Comparison of ENCODE assay signal across 21 cellular contexts in the genomic region with DNA sequence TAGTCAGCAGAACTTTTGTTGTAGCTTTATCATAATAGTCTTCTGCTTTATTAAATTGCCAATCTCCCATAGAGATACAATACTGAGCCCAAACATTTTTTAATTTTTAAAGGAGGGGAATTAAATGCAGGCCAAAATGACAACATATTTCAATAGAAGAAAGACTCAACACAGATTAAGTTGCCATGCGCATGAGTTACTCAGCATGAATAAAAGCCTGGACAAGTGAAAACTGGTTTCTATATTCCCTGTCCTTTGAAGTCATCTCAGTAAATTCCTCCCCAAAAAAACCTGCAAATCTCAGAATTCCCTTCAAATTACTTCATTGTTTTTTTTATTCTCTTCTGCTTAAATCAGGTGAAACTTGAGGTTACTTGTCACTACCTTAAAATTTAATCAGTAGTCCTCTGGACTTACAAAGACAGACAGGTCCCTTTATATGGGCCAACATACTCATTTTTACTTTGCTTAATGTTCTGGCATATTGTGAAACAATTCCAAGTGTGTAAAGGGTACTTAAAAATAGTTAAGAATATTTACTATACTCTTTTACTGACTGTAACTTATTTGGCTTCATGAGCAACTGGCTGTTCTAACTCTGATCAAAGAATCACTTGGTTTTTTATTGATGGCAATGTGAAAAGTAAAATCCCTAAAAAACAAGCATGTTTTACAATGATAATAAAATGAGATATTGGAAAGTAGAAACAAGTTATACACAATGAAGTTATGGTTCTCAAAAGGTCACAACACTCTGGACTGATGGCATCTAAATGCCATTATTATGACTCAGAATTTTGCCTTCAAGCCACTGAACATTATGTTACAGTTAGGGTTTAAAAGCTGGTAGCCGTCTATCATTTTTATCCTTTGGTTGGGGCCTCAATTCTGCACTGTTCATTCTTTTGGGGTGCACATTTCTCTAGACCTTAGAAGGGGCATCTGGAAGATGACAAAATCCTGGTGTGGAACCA. TPM values are rescaled to one million over a fixed set of nuclear protein-coding genes. Genes with fewer than 3 reads are reported as not detected.
DNase-seq lines count a peak whose midpoint lies in the region; ATAC-seq and TF ChIP-seq lines count a peak whose summit lies in the region.
"Had no signal": no experiment of that assay in that cellular context is flagged by ENCODE, and none has a peak within 500 bp of the region (broad histone marks: within the 10 kb centered on the region; RNA-seq: fewer than 3 reads in every experiment).

No MANE protein-coding gene starts in this region.

- no peaks in the 10 kb centered on the region for H3K9me3 Mint-ChIP-seq in activated T-helper 17 cell treated with anti-CD3 and anti-CD28 coated beads, Interleukin-2, amount 50 U/mL, for 72 hours
- H3K9me3 Mint-ChIP-seq: activated CD4-positive, alpha-beta T cell treated with anti-CD3 and anti-CD28 coated beads, Interleukin-2, amount 10 ng/mL, durations not matched to agents 24 days and 14 days; activated naive CD8-positive, alpha-beta T cell treated with anti-CD3 and anti-CD28 coated beads for 36 hours had no signal

- H3K36me3 ChIP-seq in SK-N-SH (replicated peaks in 1 of 2; ENCODE audit: control insufficient read depth in 1 of 2, insufficient read depth in 2 of 2, low read length in 1 of 2) (no peaks in the 10 kb centered on the region), fibroblast of lung (ENCODE audit: control insufficient read depth, insufficient read depth, low read length) (no peaks in the 10 kb centered on the region), sigmoid colon (no peaks in the 10 kb centered on the region)
- H3K36me3 ChIP-seq: neutrophil had no signal

- H3K27me3 ChIP-seq in SK-N-SH (ENCODE audit: insufficient read depth) (no peaks in the 10 kb centered on the region), fibroblast of lung (ENCODE audit: control insufficient read depth, insufficient read depth, low read length) (no peaks in the 10 kb centered on the region), sigmoid colon (no peaks in the 10 kb centered on the region)
- H3K27me3 ChIP-seq: body of pancreas, neutrophil had no signal

- CTCF ChIA-PET in SK-N-SH (lab: Yijun Ruan, JAX) = interaction anchor here (0.8 to 1.9 kb wide), 2 partner anchors 17 to 1020 kb away, joined by 3 to 8 read pairs; no protein-coding TSS in a partner anchor

- H3K9me3 ChIP-seq in SK-N-SH (peaks cover 13% of the 10 kb centered on the region; the same call in 1 of the 2 replicates), fibroblast of lung (ENCODE audit: control insufficient read depth, insufficient read depth, low read depth, low read length) (no peaks in the 10 kb centered on the region), sigmoid colon (peaks cover 2 to 5% (median 3%) of the 10 kb centered on the region in 4 donors)
- H3K9me3 ChIP-seq: body of pancreas, neutrophil had no signal

- no peaks in the 10 kb centered on the region for H3F3A ChIP-seq in SK-N-SH (replicated peaks; ENCODE audit: insufficient read depth)

- no peak for ATAC-seq in activated T-helper 17 cell treated with anti-CD3 and anti-CD28 coated beads, Interleukin-2, amount 50 U/mL, for 72 hours (replicated peaks)
- ATAC-seq in HG02642 (IDR thresholded peaks at IDR 0.05; ENCODE audit: poor library complexity, unreplicated experiment) = no peak
- ATAC-seq: activated CD8-positive, alpha-beta memory T cell treated with anti-CD3 and anti-CD28 coated beads, Interleukin-2, amount 10 ng/mL, durations not matched to agents 7 days and 5 days; body of pancreas; left ventricle myocardium superior had no signal

- H3K27ac Mint-ChIP-seq in activated T-helper 17 cell treated with anti-CD3 and anti-CD28 coated beads, Interleukin-2, amount 50 U/mL, for 72 hours = no peak overlapping the region
- H3K27ac Mint-ChIP-seq: activated CD4-positive, alpha-beta T cell treated with anti-CD3 and anti-CD28 coated beads, Interleukin-2, amount 10 ng/mL, durations not matched to agents 24 days and 14 days; activated CD8-positive, alpha-beta memory T cell treated with anti-CD3 and anti-CD28 coated beads, Interleukin-2, amount 10 ng/mL, durations not matched to agents 7 days and 5 days; activated naive CD8-positive, alpha-beta T cell treated with anti-CD3 and anti-CD28 coated beads for 36 hours had no signal

- H3K4me2 ChIP-seq in SK-N-SH (no peak overlapping the region), fibroblast of lung (ENCODE audit: extremely low read depth, insufficient read depth, low read length) (no peak overlapping the region)

- DNase-seq in HCEC 1CT = peak; percentile 25
- DNase-seq in SK-N-SH = no peak
- DNase-seq in fibroblast of lung (ENCODE audit: low read depth in 2 of 2) = peak; percentile 10 to 38
- no peak for DNase-seq in sigmoid colon
- no peak for DNase-seq in NCI-H1930 (lab: John Stamatoyannopoulos, UW)
- DNase-seq in NCI-H446 treated with DMSO at 0.1 percent for 48 hours (lab: John Stamatoyannopoulos, UW) = no peak
- DNase-seq: activated CD4-positive, alpha-beta T cell treated with anti-CD3 and anti-CD28 coated beads, Interleukin-2, amount 10 ng/mL, durations not matched to agents 24 days and 14 days; activated CD8-positive, alpha-beta memory T cell treated with anti-CD3 and anti-CD28 coated beads, Interleukin-2, amount 10 ng/mL, durations not matched to agents 7 days and 5 days; activated naive CD8-positive, alpha-beta T cell treated with anti-CD3 and anti-CD28 coated beads for 36 hours; body of pancreas; COR-L47; cortex of kidney; left ventricle myocardium superior; NCI-H1105 treated with DMSO at 0.1 percent for 48 hours; NCI-H69; retina; stimulated activated CD8-positive, alpha-beta memory T cell treated with anti-CD3 and anti-CD28 coated beads, Interleukin-4, amount 100 ng/mL, for 48 hours; T-helper 2 cell had no signal

- no peaks in the 10 kb centered on the region for H3K27me3 Mint-ChIP-seq in activated T-helper 17 cell treated with anti-CD3 and anti-CD28 coated beads, Interleukin-2, amount 50 U/mL, for 72 hours
- H3K27me3 Mint-ChIP-seq: activated CD8-positive, alpha-beta memory T cell treated with anti-CD3 and anti-CD28 coated beads, Interleukin-2, amount 10 ng/mL, durations not matched to agents 7 days and 5 days; activated naive CD8-positive, alpha-beta T cell treated with anti-CD3 and anti-CD28 coated beads for 36 hours had no signal

- H3K4me3 ChIP-seq in SK-N-SH (ENCODE audit: low read depth in 2 of 2, low read length in 1 of 2) = no peak overlapping the region
- no peak overlapping the region for H3K4me3 ChIP-seq in fibroblast of lung (replicated peaks in 1 of 4; ENCODE audit: control extremely low read depth in 1 of 4, insufficient read depth in 1 of 4, low read depth in 3 of 4, low read length in 4 of 4)
- no peak overlapping the region for H3K4me3 ChIP-seq in sigmoid colon
- H3K4me3 ChIP-seq: body of pancreas had no signal

- POLR2A ChIA-PET in SK-N-SH (lab: Yijun Ruan, JAX) = no interaction called here

- H3K27ac ChIP-seq in SK-N-SH (ENCODE audit: low read depth in 2 of 2, low read length in 1 of 2) (no peak overlapping the region), fibroblast of lung (ENCODE audit: insufficient read depth, low read length) (no peak overlapping the region), sigmoid colon (peak overlapping the region; percentile 12 to 45 (median 34))
- H3K27ac ChIP-seq: body of pancreas, neutrophil had no signal

- H2AFZ ChIP-seq in SK-N-SH (ENCODE audit: low read depth) = peak overlapping the region; percentile 23; the same call in 1 of the 2 replicates
- no peak overlapping the region for H2AFZ ChIP-seq in fibroblast of lung (ENCODE audit: low read length)

- no peak for TF ChIP-seq RAD21 in SK-N-SH (IDR thresholded peaks at IDR 0.05; ENCODE audit: low read length)

- H3K9ac ChIP-seq in SK-N-SH (no peak overlapping the region), fibroblast of lung (ENCODE audit: insufficient read depth, low read length) (no peak overlapping the region)

- H4K20me1 ChIP-seq in SK-N-SH (ENCODE audit: insufficient read depth) (no peaks in the 10 kb centered on the region), fibroblast of lung (ENCODE audit: control insufficient read depth, extremely low read depth, insufficient read depth, low read length) (no peaks in the 10 kb centered on the region)

- TF ChIP-seq CTCF in SK-N-SH (IDR thresholded peaks at IDR 0.05) = no peak
- no peak for TF ChIP-seq CTCF in fibroblast of lung (conservative IDR thresholded peaks at IDR 0.05 in 1 of 2, IDR thresholded peaks at IDR 0.05 in 1 of 2; ENCODE audit: low read depth in 1 of 2, low read length in 2 of 2)
- no peak for TF ChIP-seq CTCF in sigmoid colon (IDR thresholded peaks at IDR 0.05)

- H3K4me3 Mint-ChIP-seq in activated T-helper 17 cell treated with anti-CD3 and anti-CD28 coated beads, Interleukin-2, amount 50 U/mL, for 72 hours = no peak overlapping the region
- H3K4me3 Mint-ChIP-seq: activated CD4-positive, alpha-beta T cell treated with anti-CD3 and anti-CD28 coated beads, Interleukin-2, amount 10 ng/mL, durations not matched to agents 24 days and 14 days; activated CD8-positive, alpha-beta memory T cell treated with anti-CD3 and anti-CD28 coated beads, Interleukin-2, amount 10 ng/mL, durations not matched to agents 7 days and 5 days; activated naive CD8-positive, alpha-beta T cell treated with anti-CD3 and anti-CD28 coated beads for 36 hours had no signal

- H3K79me2 ChIP-seq in SK-N-SH (ENCODE audit: insufficient read depth) = no peaks in the 10 kb centered on the region
- no peaks in the 10 kb centered on the region for H3K79me2 ChIP-seq in fibroblast of lung (ENCODE audit: control insufficient read depth, insufficient read depth, low read length)

- no peak for TF ChIP-seq POLR2A in sigmoid colon (IDR thresholded peaks at IDR 0.05)

- no peaks in the 10 kb centered on the region; a peak in 1 of 4 replicates for H3K4me1 ChIP-seq in SK-N-SH (ENCODE audit: control insufficient read depth in 1 of 2, insufficient read depth in 2 of 2, low read depth in 1 of 2, low read length in 1 of 2)
- no peaks in the 10 kb centered on the region for H3K4me1 ChIP-seq in fibroblast of lung (ENCODE audit: control insufficient read depth, extremely low read depth, insufficient read depth, low read length)
- H3K4me1 ChIP-seq in sigmoid colon = peaks cover 0 to 32% (median 20%) of the 10 kb centered on the region in 4 donors
- H3K4me1 ChIP-seq: body of pancreas had no signal

- no peaks in the 10 kb centered on the region for H3K36me3 Mint-ChIP-seq in activated T-helper 17 cell treated with anti-CD3 and anti-CD28 coated beads, Interleukin-2, amount 50 U/mL, for 72 hours (ENCODE audit: low read depth)
- H3K36me3 Mint-ChIP-seq: activated CD8-positive, alpha-beta memory T cell treated with anti-CD3 and anti-CD28 coated beads, Interleukin-2, amount 10 ng/mL, durations not matched to agents 7 days and 5 days; activated naive CD8-positive, alpha-beta T cell treated with anti-CD3 and anti-CD28 coated beads for 36 hours had no signal

- WGBS in SK-N-SH (ENCODE audit: low lambda C conversion rate) = 37% methylated on average over 2 of the region's 2 CpGs
- 59 to 83% methylated on average over 2 of the region's 2 CpGs for WGBS in sigmoid colon, 2 donors

- H3K9me2 ChIP-seq in SK-N-SH = no peaks in the 10 kb centered on the region

- no peak for TF ChIP-seq EP300 in SK-N-SH (IDR thresholded peaks at IDR 0.05; ENCODE audit: borderline replicate concordance in 1 of 2, low read depth in 1 of 2, low read length in 1 of 2)
- TF ChIP-seq EP300 in sigmoid colon (IDR thresholded peaks at IDR 0.05) = no peak

- no peaks in the 10 kb centered on the region for H3K4me1 Mint-ChIP-seq in activated T-helper 17 cell treated with anti-CD3 and anti-CD28 coated beads, Interleukin-2, amount 50 U/mL, for 72 hours
- H3K4me1 Mint-ChIP-seq: activated CD4-positive, alpha-beta T cell treated with anti-CD3 and anti-CD28 coated beads, Interleukin-2, amount 10 ng/mL, durations not matched to agents 24 days and 14 days; activated CD8-positive, alpha-beta memory T cell treated with anti-CD3 and anti-CD28 coated beads, Interleukin-2, amount 10 ng/mL, durations not matched to agents 7 days and 5 days; activated naive CD8-positive, alpha-beta T cell treated with anti-CD3 and anti-CD28 coated beads for 36 hours had no signal

- intact Hi-C loops in sigmoid colon (cut with DNase I) = no loop called here

RNA-seq across cellular contexts. Expression of gene COL21A1, which starts 49.9 kb away (rescaled TPM):
- polyA plus RNA-seq in SK-N-SH (2012; rRNA removed) (0.07 and 0.19 TPM in 2 replicates), fibroblast of lung (0.52 and 28.2 TPM in 2 replicates), sigmoid colon (1 to 10 TPM in 1 of 3 donors, not detected in 2; 1.9 TPM)
- polyA plus RNA-seq in SK-N-SH (2012; cell fraction: cytosol; rRNA removed) = 0.14 and 0.18 TPM in 2 replicates
- 0.20 and 0.42 TPM in 2 replicates for polyA plus RNA-seq in SK-N-SH (2012; cell fraction: nucleus; rRNA removed)
- total RNA-seq in fibroblast of lung (2.3 and 6.9 TPM in 2 replicates), sigmoid colon (100 to 1,000 TPM in 1 of 4 donors, 10 to 100 TPM in 3; 21.6 to 110 (median 48.9) TPM)
- 0.46 and 22.3 TPM in 2 replicates for polyA plus RNA-seq in fibroblast of lung (2012)
- 3.8 TPM in 1 of 2 replicates, not detected in the other for polyA minus RNA-seq in fibroblast of lung (ENCODE audit: low replicate concordance)
- total RNA-seq in activated T-helper 17 cell treated with anti-CD3 and anti-CD28 coated beads, Interleukin-2, amount 50 U/mL, for 72 hours = not detected
- total RNA-seq: activated CD4-positive, alpha-beta T cell treated with anti-CD3 and anti-CD28 coated beads, Interleukin-2, amount 10 ng/mL, durations not matched to agents 24 days and 14 days; activated CD8-positive, alpha-beta memory T cell treated with anti-CD3 and anti-CD28 coated beads, Interleukin-2, amount 10 ng/mL, durations not matched to agents 7 days and 5 days; activated naive CD8-positive, alpha-beta T cell treated with anti-CD3 and anti-CD28 coated beads for 36 hours had no signal

Comparison
In these comparisons a context has a peak if more than half of its experiments do, and no peak if none do; other contexts are left out.
1. DNase-seq: peak in HCEC 1CT (single experiment) and fibroblast of lung (2 of 2); none in SK-N-SH (single experiment), sigmoid colon (single experiment), NCI-H1930 (0 of 2) and NCI-H446 treated with DMSO at 0.1 percent for 48 hours (single experiment).
2. H3K27ac ChIP-seq: peak in sigmoid colon (4 of 4); none in SK-N-SH (0 of 2) and fibroblast of lung (single experiment).